Comparison of ENCODE assay signal across 12 cellular contexts in genomic region chr16:81198635-81199034, GRCh38.
A peak's percentile ranks its signal among the peaks of the same experiment; 100 is the strongest.
DNase-seq lines count a peak whose midpoint lies in the region; ATAC-seq and TF ChIP-seq lines count a peak whose summit lies in the region.
"Had no signal": no experiment of that assay in that cellular context is flagged by ENCODE, and none has a peak within 500 bp of the region (broad histone marks: within the 10 kb centered on the region; RNA-seq: fewer than 3 reads in every experiment).

No MANE protein-coding gene starts in this region.

- no peak overlapping the region for H3K4me3 ChIP-seq in fibroblast of pulmonary artery (replicated peaks; ENCODE audit: low read depth, low read length)
- H3K4me3 ChIP-seq: MG63, tibial artery had no signal

- peak; percentile 13 for TF ChIP-seq CTCF in fibroblast of pulmonary artery (IDR thresholded peaks at IDR 0.05; ENCODE audit: low read length, missing control alignments)

- peak; percentile 19 for DNase-seq in DMS53 (lab: John Stamatoyannopoulos, UW)
- no peak for DNase-seq in DMS53 treated with DMSO at 0.1 percent for 48 hours (lab: John Stamatoyannopoulos, UW; ENCODE audit: unreplicated experiment)
- DNase-seq in SW480 (ENCODE audit: low spot score), result peak; percentile 11
- peak; percentile 10 for DNase-seq in fibroblast of pulmonary artery (ENCODE audit: low read depth)
- DNase-seq in stromal cell of bone marrow (ENCODE audit: low read depth), result peak; percentile 21
- DNase-seq in activated CD4-positive, CD25-positive, alpha-beta regulatory T cell treated with anti-CD3 and anti-CD28 coated beads, Interleukin-2, amount 50 U/mL, for 72 hours, result no peak
- no peak for DNase-seq in T1000 (lab: John Stamatoyannopoulos, UW)
- DNase-seq: effector CD8-positive, alpha-beta T cell; MG63; RPMI8226; tibial artery had no signal

- ATAC-seq in GM21576 (IDR thresholded peaks at IDR 0.05; ENCODE audit: unreplicated experiment), result no peak

Comparison
In these comparisons a context has a peak if more than half of its experiments do, and no peak if none do; other contexts are left out.
1. DNase-seq: peak in DMS53 (single experiment), SW480 (single experiment), fibroblast of pulmonary artery (single experiment) and stromal cell of bone marrow (single experiment); none in DMS53 treated with DMSO at 0.1 percent for 48 hours (single experiment), activated CD4-positive, CD25-positive, alpha-beta regulatory T cell treated with anti-CD3 and anti-CD28 coated beads, Interleukin-2, amount 50 U/mL, for 72 hours (single experiment) and T1000 (single experiment).